ENCODE assay signal across 8 cellular contexts in genomic region chr14:22598099-22598895, GRCh38. TPM values are rescaled to one million over a fixed set of nuclear protein-coding genes. Genes with fewer than 3 reads are reported as not detected.
DNase-seq lines count a peak whose midpoint lies in the region; ATAC-seq and TF ChIP-seq lines count a peak whose summit lies in the region.

ABHD4 (plus strand) TSS chr14:22598300; CDS start chr14:22598307, 7 bp downstream.

- H3K27ac ChIP-seq in HUES48 (ENCODE audit: low read depth, low read length) (peak within 1 kb of the TSS; percentile 90), heart left ventricle (peak within 1 kb of the TSS in 11 of 12 donors; percentile 59 to 91 (median 83)), parathyroid adenoma (peak within 1 kb of the TSS; percentile 77)

- H3K9me3 ChIP-seq in HUES48 (ENCODE audit: control insufficient read depth, insufficient read depth, low read length) = no peaks in the 10 kb centered on the region
- H3K9me3 ChIP-seq in heart left ventricle = no peaks in the 10 kb centered on the region
- no peaks in the 10 kb centered on the region for H3K9me3 ChIP-seq in parathyroid adenoma (ENCODE audit: control insufficient read depth, low read length)

- no peaks in the 10 kb centered on the region for H3K79me2 ChIP-seq in parathyroid adenoma

- peaks cover 20% of the 10 kb centered on the region for H3K4me1 ChIP-seq in HUES48 (ENCODE audit: control insufficient read depth, insufficient read depth, low read length)
- peaks cover 3 to 27% (median 17%) of the 10 kb centered on the region in 12 donors for H3K4me1 ChIP-seq in heart left ventricle
- peaks cover 17% of the 10 kb centered on the region for H3K4me1 ChIP-seq in parathyroid adenoma

- intact Hi-C loops in heart left ventricle (cut with DNase I) = loop anchor here in 2 of 10 donors (10.0 kb wide), 2 partner anchors 117 to 167 kb away; partner anchors contain the start of gene OXA1L (in 1 of the 2)

- peak in 1 of 2 donors; percentile 78 for TF ChIP-seq POLR2A in heart left ventricle (IDR thresholded peaks at IDR 0.05)

- H2AFZ ChIP-seq in parathyroid adenoma = peak within 1 kb of the TSS; percentile 98

- H3K9ac ChIP-seq in HUES48 (ENCODE audit: low read depth, low read length) (peak within 1 kb of the TSS; percentile 72), parathyroid adenoma (peak within 1 kb of the TSS; percentile 25)

- DNase-seq in DMS 273 treated with DMSO at 0.1 percent for 48 hours (lab: John Stamatoyannopoulos, UW) (peak; percentile 19), GM20000 (ENCODE audit: low spot score) (peak; percentile 84), SK-N-DZ (ENCODE audit: low spot score) (peak; percentile 35), amniotic stem cell (lab: John Stamatoyannopoulos, UW) (peak; percentile 12), heart left ventricle (peak; percentile 84 to 91 (median 86))

- TF ChIP-seq CTCF in GM20000 (IDR thresholded peaks at IDR 0.05; ENCODE audit: extremely low read depth, missing control alignments) = no peak
- TF ChIP-seq CTCF in heart left ventricle (IDR thresholded peaks at IDR 0.05) = no peak
- TF ChIP-seq CTCF in parathyroid adenoma (IDR thresholded peaks at IDR 0.05) = no peak

- H3K4me3 ChIP-seq in HUES48 (ENCODE audit: low read depth, low read length) = peak within 1 kb of the TSS; percentile 94
- H3K4me3 ChIP-seq in heart left ventricle = peak within 1 kb of the TSS; percentile 43 to 91 (median 82)
- H3K4me3 ChIP-seq in parathyroid adenoma (ENCODE audit: low read depth, low read length) = peak within 1 kb of the TSS; percentile 89

- H3K4me2 ChIP-seq in parathyroid adenoma (ENCODE audit: low read length) = peak within 1 kb of the TSS; percentile 88

- ATAC-seq in heart left ventricle = peak; percentile 93 to 99 (median 98)
- ATAC-seq in HG02840 (IDR thresholded peaks at IDR 0.05; ENCODE audit: low FRiP score, unreplicated experiment) = no peak

- H3K36me3 ChIP-seq in HUES48 (ENCODE audit: control insufficient read depth, insufficient read depth, low read length) (peaks cover 31% of the 10 kb centered on the region), heart left ventricle (peaks cover 0 to 21% (median 19%) of the 10 kb centered on the region in 9 donors), parathyroid adenoma (ENCODE audit: control insufficient read depth, insufficient read depth, low read length) (no peaks in the 10 kb centered on the region)

- WGBS in heart left ventricle, 4 donors = 0 to 2% (median 1%) methylated on average over 25 to 49 of the region's 49 CpGs

- H3K27me3 ChIP-seq in HUES48 (ENCODE audit: control insufficient read depth, insufficient read depth, low read length) (no peaks in the 10 kb centered on the region), heart left ventricle (peaks cover 0 to 5% (median 0%) of the 10 kb centered on the region in 9 donors), parathyroid adenoma (ENCODE audit: control insufficient read depth, insufficient read depth, low read length) (no peaks in the 10 kb centered on the region)

RNA-seq across cellular contexts. Expression of gene ABHD4, which starts in this region (rescaled TPM):
- polyA plus RNA-seq in SK-N-DZ (2014; cell fraction: cytosol; rRNA removed) = 4.0 and 4.9 TPM in 2 replicates
- polyA plus RNA-seq in SK-N-DZ (2014; cell fraction: nucleus; rRNA removed) = 2.3 and 4.4 TPM in 2 replicates
- 10 to 100 TPM; 16.8 to 35.5 (median 25.9) TPM for total RNA-seq in heart left ventricle
- polyA plus RNA-seq in heart left ventricle = 10 to 100 TPM; 10.4 to 18.0 TPM

Comparison
In these comparisons a context has a peak if more than half of its experiments do, and no peak if none do; other contexts are left out.
1. DNase-seq: peak in every context shown above with its lines; median percentile 86 in heart left ventricle; 84 in GM20000; 35 in SK-N-DZ; 19 in DMS 273 treated with DMSO at 0.1 percent for 48 hours; 12 in amniotic stem cell.